ENCODE assay signal across 20 cellular contexts in genomic region chr18:78151948-78152725, GRCh38.
DNase-seq lines count a peak whose midpoint lies in the region; ATAC-seq, FAIRE-seq and TF ChIP-seq lines count a peak whose summit lies in the region.
"Had no signal": no experiment of that assay in that cellular context is flagged by ENCODE, and none has a peak within 500 bp of the region (broad histone marks: within the 10 kb centered on the region; RNA-seq: fewer than 3 reads in every experiment).

No MANE protein-coding gene starts in this region.

- H3K4me2 ChIP-seq in H9 (ENCODE audit: insufficient read depth, insufficient read length, low read length): no peak overlapping the region
- no peak overlapping the region for H3K4me2 ChIP-seq in IMR-90 (ENCODE audit: low read depth, low read length)
- H3K4me2 ChIP-seq in H1 (ENCODE audit: insufficient read depth in 1 of 2, low read depth in 2 of 2, low read length in 2 of 2): no peak overlapping the region
- no peak overlapping the region for H3K4me2 ChIP-seq in neuronal stem cell (ENCODE audit: insufficient read depth, low read length, poor library complexity, severe bottlenecking)
- H3K4me2 ChIP-seq: BLaER1 treated with 17β-estradiol and CSF1 and Interleukin-3, amounts not matched to agents 10 nM and 100 nM had no signal

- H3K9me3 ChIP-seq in H9 (ENCODE audit: control insufficient read depth, low read depth, low read length) (no peaks in the 10 kb centered on the region), IMR-90 (ENCODE audit: control insufficient read depth, insufficient read depth, low read length) (peaks cover 44% of the 10 kb centered on the region), H1 (ENCODE audit: insufficient read depth in 2 of 2, low read depth in 1 of 2, low read length in 1 of 2) (no peaks in the 10 kb centered on the region), neuronal stem cell (replicated peaks in 1 of 2; ENCODE audit: control insufficient read depth in 2 of 2, insufficient read depth in 1 of 2, low read depth in 1 of 2, low read length in 2 of 2) (peaks cover 0 to 7% of the 10 kb centered on the region in 2 donors)

- H4K20me1 ChIP-seq in H9 (ENCODE audit: control insufficient read depth, insufficient read depth, insufficient read length) (no peaks in the 10 kb centered on the region), IMR-90 (ENCODE audit: insufficient read depth, low read length) (no peaks in the 10 kb centered on the region), H1 (replicated peaks in 1 of 2; ENCODE audit: control insufficient read depth in 1 of 2, insufficient read depth in 2 of 2, low read length in 2 of 2) (peaks cover 0 to 4% of the 10 kb centered on the region in 2 experiments)

- 100% methylated on average over 2 of the region's 17 CpGs for WGBS in H9 (ENCODE audit: extremely low coverage, insufficient read length, low lambda C conversion rate)
- WGBS in IMR-90 (ENCODE audit: extremely low coverage in 2 of 2, insufficient read length in 1 of 2), 2 experiments: 65% methylated on average over 6 of the region's 17 CpGs; no CpG with 5 or more reads in 1 of the 2 experiments
- WGBS in H1 (ENCODE audit: extremely low coverage in 1 of 2, insufficient coverage in 1 of 2, insufficient read length in 1 of 2, insufficient replicate concordance in 2 of 2, low coverage in 1 of 2, low lambda C conversion rate in 2 of 2, missing lambda C conversion rate in 1 of 2), 2 experiments: 88 to 100% methylated on average over 2 to 16 of the region's 17 CpGs
- WGBS in neuronal stem cell (ENCODE audit: extremely low coverage in 2 of 2, insufficient read length in 2 of 2, insufficient replicate concordance in 1 of 2), 2 donors: 100% methylated on average over 1 to 2 of the region's 17 CpGs

- no peak for DNase-seq in H9
- no peak for DNase-seq in IMR-90
- DNase-seq in H1 (ENCODE audit: low read depth in 1 of 2, low spot score in 2 of 2): no peak
- DNase-seq in neuronal stem cell (ENCODE audit: low spot score): no peak
- no peak for DNase-seq in NCI-H2029 treated with DMSO at 0.1 percent for 48 hours (lab: John Stamatoyannopoulos, UW)
- no peak for DNase-seq in D341Med (ENCODE audit: low spot score)
- DNase-seq in activated T-cell treated with anti-CD3 and anti-CD28 coated beads, Interleukin-2, amount 50 U/mL, for 24 hours: no peak
- no peak for DNase-seq in activated CD4-positive, alpha-beta T cell treated with anti-CD3 and anti-CD28 coated beads for 4 hours
- DNase-seq: Calu3; CD8-positive, alpha-beta T cell; DMS 273 treated with DMSO at 0.1 percent for 48 hours; GM23248 had no signal

- no TSS peak for BruUV-seq in IMR-90 (replicated peaks; lab: Mats Ljungman, UMichigan)

- H2BK12ac ChIP-seq in H9 (ENCODE audit: insufficient read length, low read depth, low read length) (no peak overlapping the region), H1 (ENCODE audit: low read depth, low read length) (peak overlapping the region; percentile 45; the same call in 1 of the 2 replicates), neuronal stem cell (ENCODE audit: low read length) (no peak overlapping the region)

- H3K79me1 ChIP-seq in H9 (ENCODE audit: insufficient read depth, low read depth, low read length, poor library complexity, severe bottlenecking) (no peaks in the 10 kb centered on the region), IMR-90 (ENCODE audit: low read depth in 1 of 2, low read length in 2 of 2) (no peaks in the 10 kb centered on the region), H1 (ENCODE audit: low read depth, low read length) (no peaks in the 10 kb centered on the region), neuronal stem cell (ENCODE audit: low read depth, low read length) (no peaks in the 10 kb centered on the region)

- FAIRE-seq in H1 (lab: Jason Lieb, UNC): no peak
- FAIRE-seq: G401.6, GM12892, GM18507, H54, HTR-8/SVneo had no signal

- H3K27ac Mint-ChIP-seq in H9: no peak overlapping the region
- no peak overlapping the region for H3K27ac Mint-ChIP-seq in activated T-cell treated with anti-CD3 and anti-CD28 coated beads, Interleukin-2, amount 50 U/mL, for 24 hours
- H3K27ac Mint-ChIP-seq: B cell; CD8-positive, alpha-beta T cell had no signal

- TF ChIP-seq RAD21 in IMR-90 (IDR thresholded peaks at IDR 0.05; ENCODE audit: low read length) (no peak), H1 (IDR thresholded peaks at IDR 0.05 in 1 of 2, conservative IDR thresholded peaks at IDR 0.05 in 1 of 2; ENCODE audit: low read depth in 2 of 2, low read length in 2 of 2) (no peak)

- dilution Hi-C loops in IMR-90 (cut with HindIII; ENCODE audit: low sequenced_read_pairs, unreplicated experiment): no loop called here

- peaks cover 0 to 5% of the 10 kb centered on the region in 2 experiments; a peak in 2 of 5 replicates for H3K9me3 Mint-ChIP-seq in H9
- no peaks in the 10 kb centered on the region for H3K9me3 Mint-ChIP-seq in activated T-cell treated with anti-CD3 and anti-CD28 coated beads, Interleukin-2, amount 50 U/mL, for 24 hours
- H3K9me3 Mint-ChIP-seq: CD8-positive, alpha-beta T cell had no signal

- H3K23me2 ChIP-seq in H9 (ENCODE audit: insufficient read length, low read depth, low read length, poor library complexity, severe bottlenecking): no peaks in the 10 kb centered on the region
- H3K23me2 ChIP-seq in H1 (ENCODE audit: low read depth, low read length): peaks cover 5% of the 10 kb centered on the region; the same call in 1 of the 2 replicates

- no peak overlapping the region for H2AFZ ChIP-seq in H9 (ENCODE audit: low read length)
- no peak overlapping the region for H2AFZ ChIP-seq in IMR-90 (replicated peaks; ENCODE audit: low read length, poor library complexity)
- no peak overlapping the region for H2AFZ ChIP-seq in H1 (ENCODE audit: low read length)
- H2AFZ ChIP-seq in neuronal stem cell (ENCODE audit: low read length): no peak overlapping the region
- H2AFZ ChIP-seq: GM23248 had no signal

- no peaks in the 10 kb centered on the region for H3K27me3 ChIP-seq in H9 (ENCODE audit: insufficient read depth, low read length)
- no peaks in the 10 kb centered on the region for H3K27me3 ChIP-seq in IMR-90 (ENCODE audit: control insufficient read depth, insufficient read depth, low read length)
- peaks cover 0 to 2% (median 0%) of the 10 kb centered on the region in 4 experiments; a peak in 1 of 7 replicates for H3K27me3 ChIP-seq in H1 (replicated peaks in 1 of 4; ENCODE audit: control insufficient read depth in 3 of 4, extremely low read depth in 1 of 4, insufficient read depth in 3 of 4, low read length in 3 of 4)
- H3K27me3 ChIP-seq in neuronal stem cell (ENCODE audit: control insufficient read depth in 3 of 3, insufficient read depth in 3 of 3, low read depth in 1 of 3, low read length in 3 of 3): no peaks in the 10 kb centered on the region

- no peaks in the 10 kb centered on the region for H3K79me2 ChIP-seq in H9 (ENCODE audit: insufficient read depth, low read length)
- no peaks in the 10 kb centered on the region for H3K79me2 ChIP-seq in H1 (ENCODE audit: control insufficient read depth in 1 of 2, insufficient read depth in 2 of 2, low read length in 2 of 2)

- ATAC-seq in IMR-90 (ENCODE audit: low read depth): no peak
- ATAC-seq: CD8-positive, alpha-beta T cell; HCT116 had no signal

- H3K4me1 Mint-ChIP-seq in H9: peaks cover 15 to 19% of the 10 kb centered on the region in 2 experiments
- no peaks in the 10 kb centered on the region for H3K4me1 Mint-ChIP-seq in activated T-cell treated with anti-CD3 and anti-CD28 coated beads, Interleukin-2, amount 50 U/mL, for 24 hours (ENCODE audit: low read depth)
- H3K4me1 Mint-ChIP-seq: B cell had no signal

- no peak overlapping the region for H3K4me3 Mint-ChIP-seq in H9
- no peak overlapping the region for H3K4me3 Mint-ChIP-seq in activated T-cell treated with anti-CD3 and anti-CD28 coated beads, Interleukin-2, amount 50 U/mL, for 24 hours
- H3K4me3 Mint-ChIP-seq: B cell; CD8-positive, alpha-beta T cell had no signal

- H4K91ac ChIP-seq in H9 (ENCODE audit: insufficient read length, low read depth, low read length) (no peak overlapping the region), IMR-90 (ENCODE audit: insufficient read depth, low read depth, low read length) (no peak overlapping the region), H1 (replicated peaks; ENCODE audit: insufficient read length, low read length) (peak overlapping the region; percentile 75), neuronal stem cell (ENCODE audit: low read depth, low read length, poor library complexity) (peak overlapping the region; percentile 11)

- H4K8ac ChIP-seq in H9 (replicated peaks; ENCODE audit: insufficient read length, low read depth, low read length) (no peak overlapping the region), IMR-90 (ENCODE audit: low read depth in 2 of 2, low read length in 2 of 2) (no peak overlapping the region), H1 (ENCODE audit: extremely low read depth, insufficient read depth, low read length) (peak overlapping the region; percentile 59; the same call in 1 of the 2 replicates), neuronal stem cell (ENCODE audit: low read depth, low read length) (no peak overlapping the region)

- H3K36me3 Mint-ChIP-seq in H9 (ENCODE audit: insufficient read depth in 1 of 3, low read depth in 3 of 3): no peaks in the 10 kb centered on the region
- no peaks in the 10 kb centered on the region for H3K36me3 Mint-ChIP-seq in activated T-cell treated with anti-CD3 and anti-CD28 coated beads, Interleukin-2, amount 50 U/mL, for 24 hours (ENCODE audit: low read depth)
- H3K36me3 Mint-ChIP-seq: CD8-positive, alpha-beta T cell had no signal

- no peak overlapping the region for H2BK15ac ChIP-seq in H9 (ENCODE audit: low read depth, low read length)
- H2BK15ac ChIP-seq in IMR-90 (ENCODE audit: low read depth, low read length): no peak overlapping the region
- H2BK15ac ChIP-seq in H1 (ENCODE audit: low read length): peak overlapping the region; percentile 24; the same call in 1 of the 2 replicates
- H2BK15ac ChIP-seq in neuronal stem cell (ENCODE audit: low read length): no peak overlapping the region

- no peak overlapping the region for H3K23ac ChIP-seq in H9 (ENCODE audit: insufficient read length, low read depth, low read length)
- no peak overlapping the region for H3K23ac ChIP-seq in IMR-90 (ENCODE audit: low read depth, low read length)
- no peak overlapping the region for H3K23ac ChIP-seq in H1 (ENCODE audit: insufficient read length)
- H3K23ac ChIP-seq in neuronal stem cell (ENCODE audit: low read depth, low read length, poor library complexity): peak overlapping the region; percentile 25

- H2AK9ac ChIP-seq in IMR-90 (replicated peaks; ENCODE audit: low read depth, low read length, poor library complexity): no peak overlapping the region

- H2BK120ac ChIP-seq in H9 (ENCODE audit: low read depth, low read length, poor library complexity, severe bottlenecking) (no peak overlapping the region), IMR-90 (ENCODE audit: low read depth, low read length) (no peak overlapping the region), H1 (replicated peaks; ENCODE audit: low read depth, low read length) (peak overlapping the region; percentile 38), neuronal stem cell (ENCODE audit: low read depth, low read length) (no peak overlapping the region)

- H3K36me3 ChIP-seq in IMR-90 (ENCODE audit: control insufficient read depth, insufficient read depth, low read length) (no peaks in the 10 kb centered on the region), H1 (ENCODE audit: control insufficient read depth in 2 of 4, insufficient read depth in 4 of 4, low read length in 3 of 4) (no peaks in the 10 kb centered on the region), neuronal stem cell (replicated peaks in 1 of 2; ENCODE audit: control insufficient read depth in 2 of 2, insufficient read depth in 2 of 2, low read length in 2 of 2) (peaks cover 0 to 3% of the 10 kb centered on the region in 2 donors)
- H3K36me3 ChIP-seq: BLaER1 treated with 17β-estradiol and CSF1 and Interleukin-3, amounts not matched to agents 10 nM and 100 nM had no signal

- H4K5ac ChIP-seq in H9 (ENCODE audit: insufficient read length, low read depth, low read length) (peak overlapping the region; percentile 17), IMR-90 (ENCODE audit: low read depth, low read length) (no peak overlapping the region), H1 (ENCODE audit: insufficient read length, low read depth, low read length) (no peak overlapping the region)

- peak overlapping the region; percentile 34 for H3K18ac ChIP-seq in H9 (ENCODE audit: insufficient read length, low read depth, low read length)
- H3K18ac ChIP-seq in IMR-90 (ENCODE audit: low read depth, low read length): no peak overlapping the region
- H3K18ac ChIP-seq in H1 (ENCODE audit: extremely low read depth, low read length): no peak overlapping the region
- H3K18ac ChIP-seq in neuronal stem cell (ENCODE audit: low read length): peak overlapping the region; percentile 77

- no peak overlapping the region for H3K14ac ChIP-seq in H9 (ENCODE audit: insufficient read depth, low read length)
- H3K14ac ChIP-seq in IMR-90 (replicated peaks; ENCODE audit: low read depth, low read length): no peak overlapping the region
- H3K14ac ChIP-seq in H1 (ENCODE audit: insufficient read length): no peak overlapping the region
- H3K14ac ChIP-seq in neuronal stem cell (ENCODE audit: low read length): peak overlapping the region; percentile 75

- H2BK20ac ChIP-seq in H9 (ENCODE audit: low read depth, low read length, poor library complexity, severe bottlenecking) (no peak overlapping the region), IMR-90 (ENCODE audit: low read depth, low read length) (no peak overlapping the region), H1 (ENCODE audit: low read length) (no peak overlapping the region)

- H3K9ac ChIP-seq in H9 (ENCODE audit: extremely low read depth, insufficient read length, low read length) (no peak overlapping the region), IMR-90 (ENCODE audit: low read depth, low read length) (no peak overlapping the region), H1 (replicated peaks in 1 of 4; ENCODE audit: extremely low read depth in 1 of 4, low read depth in 3 of 4, low read length in 3 of 4) (no peak overlapping the region), neuronal stem cell (ENCODE audit: low read depth, low read length, poor library complexity) (peak overlapping the region; percentile 53)
- H3K9ac ChIP-seq: BLaER1 treated with 17β-estradiol and CSF1 and Interleukin-3, amounts not matched to agents 10 nM and 100 nM; GM23248 had no signal

- H3K4ac ChIP-seq in H9 (ENCODE audit: low read depth, low read length) (no peak overlapping the region), IMR-90 (ENCODE audit: low read depth, low read length) (no peak overlapping the region), H1 (replicated peaks; ENCODE audit: insufficient read length, low read depth, low read length) (peak overlapping the region; percentile 60), neuronal stem cell (ENCODE audit: low read length) (no peak overlapping the region)

- H3K4me3 ChIP-seq in IMR-90 (ENCODE audit: insufficient read depth, low read depth, low read length) (no peak overlapping the region), H1 (ENCODE audit: extremely low read depth in 1 of 4, insufficient read depth in 2 of 4, low read depth in 3 of 4, low read length in 4 of 4) (no peak overlapping the region), neuronal stem cell (ENCODE audit: low read length in 2 of 2) (peak overlapping the region in 1 of 2 donors; percentile 63)
- H3K4me3 ChIP-seq: BLaER1 treated with 17β-estradiol and CSF1 and Interleukin-3, amounts not matched to agents 10 nM and 100 nM; GM23248 had no signal

- H3K27ac ChIP-seq in H9 (ENCODE audit: insufficient read length, low read depth, low read length) (no peak overlapping the region), IMR-90 (ENCODE audit: insufficient read depth, low read length) (no peak overlapping the region), H1 (ENCODE audit: low read depth, low read length) (no peak overlapping the region), neuronal stem cell (replicated peaks; ENCODE audit: low read length) (no peak overlapping the region)
- H3K27ac ChIP-seq: BLaER1 treated with 17β-estradiol and CSF1 and Interleukin-3, amounts not matched to agents 10 nM and 100 nM; GM23248 had no signal

- no peaks in the 10 kb centered on the region for H3K9me1 ChIP-seq in IMR-90 (ENCODE audit: insufficient read depth, low read length)

- TF ChIP-seq EP300 in H1 (IDR thresholded peaks at IDR 0.05; ENCODE audit: borderline replicate concordance in 1 of 2, low read depth in 2 of 2, low read length in 2 of 2): no peak

- intact Hi-C loops in IMR-90 (cut with micrococcal nuclease): no loop called here

- H2BK5ac ChIP-seq in H9 (ENCODE audit: insufficient read length, low read length) (no peak overlapping the region), IMR-90 (ENCODE audit: low read depth, low read length, poor library complexity, severe bottlenecking) (peak overlapping the region; percentile 50), H1 (ENCODE audit: low read depth, low read length) (peak overlapping the region; percentile 46), neuronal stem cell (ENCODE audit: low read length) (no peak overlapping the region)

- CTCF ChIA-PET in IMR-90 (lab: Yijun Ruan, JAX) (no interaction called here), H1 (lab: Charles Lee; ENCODE audit: partially characterized antibody) (interaction anchor here (1.3 to 1.4 kb wide), 2 partner anchors 12 to 39 kb away, joined by 3 to 5 read pairs; no protein-coding TSS in a partner anchor)

- no peak overlapping the region for H3T11ph ChIP-seq in H9 (ENCODE audit: low read length)

- H3K56ac ChIP-seq in H9 (ENCODE audit: insufficient read length, low read depth, low read length) (no peak overlapping the region), IMR-90 (ENCODE audit: extremely low read depth, insufficient read depth, low read length) (no peak overlapping the region), H1 (replicated peaks; ENCODE audit: insufficient read length, low read depth, low read length) (peak overlapping the region; percentile 42)

- no peak for TF ChIP-seq POLR2A in IMR-90 (IDR thresholded peaks at IDR 0.05; ENCODE audit: low read depth, low read length)
- no peak for TF ChIP-seq POLR2A in H1 (IDR thresholded peaks at IDR 0.05; ENCODE audit: control extremely low read depth in 1 of 2, low read depth in 2 of 2, low read length in 2 of 2)

- in situ Hi-C loops in IMR-90 (cut with MboI; ENCODE audit: low sequenced_read_pairs): no loop called here

- H3K4me1 ChIP-seq in H9 (ENCODE audit: insufficient read depth, low read length): peaks cover 7% of the 10 kb centered on the region; the same call in 1 of the 2 replicates
- no peaks in the 10 kb centered on the region for H3K4me1 ChIP-seq in IMR-90 (ENCODE audit: control insufficient read depth, insufficient read depth, low read length)
- peaks cover 2 to 6% (median 3%) of the 10 kb centered on the region in 4 experiments; a peak in 5 of 7 replicates for H3K4me1 ChIP-seq in H1 (replicated peaks in 1 of 4; ENCODE audit: control insufficient read depth in 3 of 4, insufficient read depth in 4 of 4, low read length in 3 of 4)
- H3K4me1 ChIP-seq in neuronal stem cell (ENCODE audit: control insufficient read depth in 2 of 2, insufficient read depth in 1 of 2, low read depth in 1 of 2, low read length in 2 of 2): peaks cover 0 to 1% of the 10 kb centered on the region in 2 donors
- H3K4me1 ChIP-seq: BLaER1 treated with 17β-estradiol and CSF1 and Interleukin-3, amounts not matched to agents 10 nM and 100 nM had no signal

- no peak for TF ChIP-seq CTCF in H9 (conservative IDR thresholded peaks at IDR 0.05)
- no peak for TF ChIP-seq CTCF in IMR-90 (conservative IDR thresholded peaks at IDR 0.05; ENCODE audit: low read depth, low read length)
- TF ChIP-seq CTCF in H1 (IDR thresholded peaks at IDR 0.05; ENCODE audit: control extremely low read depth in 1 of 3, insufficient read depth in 1 of 3, low read depth in 1 of 3, low read length in 3 of 3): no peak

- H3K27me3 Mint-ChIP-seq in H9 (ENCODE audit: low read depth): no peaks in the 10 kb centered on the region; the same call in 1 of the 2 replicates
- no peaks in the 10 kb centered on the region for H3K27me3 Mint-ChIP-seq in activated T-cell treated with anti-CD3 and anti-CD28 coated beads, Interleukin-2, amount 50 U/mL, for 24 hours
- H3K27me3 Mint-ChIP-seq: B cell had no signal

- POLR2A ChIA-PET in IMR-90 (lab: Charles Lee; ENCODE audit: unreplicated experiment): no interaction called here
- POLR2A ChIA-PET in H1 (lab: Charles Lee; ENCODE audit: partially characterized antibody): interaction anchor here (1.1 kb wide), 1 partner anchor 11 kb away, joined by 3 read pairs; no protein-coding TSS in a partner anchor

- no peak overlapping the region for H2AK5ac ChIP-seq in H9 (ENCODE audit: insufficient read length, low read length)
- H2AK5ac ChIP-seq in IMR-90 (ENCODE audit: low read depth, low read length): no peak overlapping the region
- peak overlapping the region; percentile 96; the same call in 1 of the 2 replicates for H2AK5ac ChIP-seq in H1 (ENCODE audit: low read depth, low read length)
- peak overlapping the region; percentile 85 for H2AK5ac ChIP-seq in neuronal stem cell (ENCODE audit: low read depth, low read length)

Comparison
In these comparisons a context has a peak if more than half of its experiments do, and no peak if none do; other contexts are left out.
1. H2AK5ac ChIP-seq: peak in H1 (single experiment) and neuronal stem cell (single experiment); none in H9 (single experiment) and IMR-90 (single experiment).
2. H2BK5ac ChIP-seq: peak in IMR-90 (single experiment) and H1 (single experiment); none in H9 (single experiment) and neuronal stem cell (single experiment).
3. H3K18ac ChIP-seq: peak in H9 (single experiment) and neuronal stem cell (single experiment); none in IMR-90 (single experiment) and H1 (single experiment).
4. H4K91ac ChIP-seq: peak in H1 (single experiment) and neuronal stem cell (single experiment); none in H9 (single experiment) and IMR-90 (single experiment).